In genomic region chr9:98962181-98962560, GRCh38 we compare ENCODE assay signal across 1 cellular context.
TF ChIP-seq lines count a peak whose summit lies in the region.

No MANE protein-coding gene starts in this region.

TF ChIP-seq in H1, 55 proteins besides CTCF, POLR2A, EP300 and RAD21:
- TF ChIP-seq E2F6 (IDR thresholded peaks at IDR 0.05), result no peak
